Comparison of ENCODE assay signal across 9 cellular contexts in the genomic region with DNA sequence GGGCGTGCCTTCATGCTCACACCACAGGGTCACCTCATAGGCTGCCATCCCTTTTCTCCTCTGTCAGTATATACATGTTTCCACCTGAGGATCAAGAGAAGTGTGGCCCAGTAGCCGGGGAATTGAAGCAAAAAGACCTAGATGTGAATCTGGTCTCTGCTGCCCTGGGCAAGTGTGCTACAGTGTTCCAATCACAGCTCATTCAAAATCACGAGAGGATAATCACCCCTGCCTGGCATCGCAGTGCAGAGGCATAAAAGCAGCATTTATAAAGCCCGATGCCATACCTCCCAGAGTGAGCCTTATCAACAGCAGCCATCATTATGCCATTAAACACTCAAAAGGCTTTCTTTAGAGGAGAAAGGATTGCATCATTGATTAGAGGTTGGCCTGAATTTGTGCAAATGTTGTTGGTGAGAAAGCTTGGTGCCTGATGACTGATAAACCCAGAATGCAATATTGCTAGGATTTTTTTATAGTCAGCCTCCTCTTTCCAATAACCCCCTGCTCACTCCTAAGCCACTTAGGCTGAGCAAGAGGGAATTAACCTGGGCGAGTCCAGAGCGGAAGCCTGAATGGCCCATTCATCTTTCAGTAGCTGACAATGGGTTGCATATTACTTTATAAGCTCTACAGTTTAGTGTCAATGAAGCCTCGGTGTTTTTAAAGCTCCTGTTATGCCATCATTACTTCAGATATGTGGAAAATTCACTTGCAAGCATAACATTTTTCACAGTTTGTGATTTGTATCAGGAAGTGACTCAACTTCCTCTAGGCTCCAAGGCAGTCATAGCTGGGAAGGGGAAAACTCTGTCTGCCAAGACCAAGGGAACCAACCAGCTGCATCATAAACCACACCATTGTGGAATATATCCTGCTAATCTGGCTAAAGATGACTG.
DNase-seq lines count a peak whose midpoint lies in the region; ATAC-seq and TF ChIP-seq lines count a peak whose summit lies in the region.
"Had no signal": no experiment of that assay in that cellular context is flagged by ENCODE, and none has a peak within 500 bp of the region (broad histone marks: within the 10 kb centered on the region; RNA-seq: fewer than 3 reads in every experiment).

No MANE protein-coding gene starts in this region.

- WGBS in mesodermal cell (ENCODE audit: insufficient coverage in 2 of 2), 2 experiments, result 82 to 95% methylated on average over 2 to 4 of the region's 8 CpGs

- H3K27ac Mint-ChIP-seq in chondrocyte (ENCODE audit: unreplicated experiment), result peak overlapping the region; percentile 82
- H3K27ac Mint-ChIP-seq in activated naive CD8-positive, alpha-beta T cell treated with anti-CD3 and anti-CD28 coated beads, Interleukin-2, amount 50 U/mL, for 24 hours, result no peak overlapping the region

- H3K9me3 Mint-ChIP-seq in chondrocyte (ENCODE audit: low read depth), result no peaks in the 10 kb centered on the region
- no peaks in the 10 kb centered on the region for H3K9me3 Mint-ChIP-seq in activated naive CD8-positive, alpha-beta T cell treated with anti-CD3 and anti-CD28 coated beads, Interleukin-2, amount 50 U/mL, for 24 hours

- H3K27me3 Mint-ChIP-seq in chondrocyte (ENCODE audit: low read depth), result no peaks in the 10 kb centered on the region
- no peaks in the 10 kb centered on the region for H3K27me3 Mint-ChIP-seq in activated naive CD8-positive, alpha-beta T cell treated with anti-CD3 and anti-CD28 coated beads, Interleukin-2, amount 50 U/mL, for 24 hours

- H3K36me3 Mint-ChIP-seq in chondrocyte (ENCODE audit: low read depth), result peaks cover 1% of the 10 kb centered on the region
- no peaks in the 10 kb centered on the region for H3K36me3 Mint-ChIP-seq in activated naive CD8-positive, alpha-beta T cell treated with anti-CD3 and anti-CD28 coated beads, Interleukin-2, amount 50 U/mL, for 24 hours (ENCODE audit: low read depth)

- no peak overlapping the region for H3K4me3 Mint-ChIP-seq in chondrocyte (ENCODE audit: unreplicated experiment)
- no peak overlapping the region for H3K4me3 Mint-ChIP-seq in activated naive CD8-positive, alpha-beta T cell treated with anti-CD3 and anti-CD28 coated beads, Interleukin-2, amount 50 U/mL, for 24 hours

- peak overlapping the region; percentile 86 for H3K27ac ChIP-seq in mesodermal cell (ENCODE audit: low read depth, low read length, severe bottlenecking)

- no peaks in the 10 kb centered on the region for H3K27me3 ChIP-seq in BJ (ENCODE audit: control insufficient read depth, insufficient read depth, low read length)

- TF ChIP-seq CTCF in BJ (IDR thresholded peaks at IDR 0.05; ENCODE audit: insufficient read depth, low read depth, low read length) (no peak), chondrocyte (IDR thresholded peaks at IDR 0.05) (no peak)

- H3K9me3 ChIP-seq in mesodermal cell (ENCODE audit: control insufficient read depth, low read length), result peaks cover 5% of the 10 kb centered on the region

- POLR2A ChIA-PET in BJ (lab: Charles Lee), result no interaction called here

- DNase-seq in BJ (ENCODE audit: low read depth), result peak; percentile 11
- DNase-seq in NCI-H1436 (lab: John Stamatoyannopoulos, UW), result peak; percentile 86
- DNase-seq in chondrocyte (ENCODE audit: low spot score), result no peak
- no peak for DNase-seq in cortex of kidney (lab: John Stamatoyannopoulos, UW)
- DNase-seq in activated naive CD8-positive, alpha-beta T cell treated with anti-CD3 and anti-CD28 coated beads, Interleukin-2, amount 50 U/mL, for 24 hours, result no peak
- no peak for DNase-seq in LoVo (ENCODE audit: low spot score)
- DNase-seq: NCI-H187 had no signal

- H3K36me3 ChIP-seq in BJ (ENCODE audit: control insufficient read depth, insufficient read depth, low read length) (no peaks in the 10 kb centered on the region), mesodermal cell (ENCODE audit: control insufficient read depth, insufficient read depth, low read length) (no peaks in the 10 kb centered on the region)

- H3K4me1 ChIP-seq in mesodermal cell (ENCODE audit: control insufficient read depth, insufficient read depth, low read length, poor library complexity, severe bottlenecking), result peaks cover 47% of the 10 kb centered on the region

- no peak overlapping the region for H3K4me3 ChIP-seq in BJ (ENCODE audit: low read depth, low read length)
- H3K4me3 ChIP-seq in mesodermal cell (ENCODE audit: extremely low read depth, insufficient read depth, low read length, poor library complexity, severe bottlenecking), result no peak overlapping the region

- no peak for ATAC-seq in activated naive CD8-positive, alpha-beta T cell treated with anti-CD3 and anti-CD28 coated beads, Interleukin-2, amount 50 U/mL, for 24 hours
- no peak for ATAC-seq in HG02938 (IDR thresholded peaks at IDR 0.05; ENCODE audit: unreplicated experiment)

- H3K4me1 Mint-ChIP-seq in chondrocyte (ENCODE audit: low read depth), result peaks cover 28% of the 10 kb centered on the region
- H3K4me1 Mint-ChIP-seq in activated naive CD8-positive, alpha-beta T cell treated with anti-CD3 and anti-CD28 coated beads, Interleukin-2, amount 50 U/mL, for 24 hours, result peaks cover 3% of the 10 kb centered on the region

- CTCF ChIA-PET in BJ (lab: Yijun Ruan, JAX), result interaction anchor here (0.9 to 1.5 kb wide), 8 partner anchors 11 to 207 kb away, joined by 3 to 8 read pairs (median 4); no protein-coding TSS in a partner anchor

Comparison
In these comparisons a context has a peak if more than half of its experiments do, and no peak if none do; other contexts are left out.
1. DNase-seq: peak in BJ (single experiment) and NCI-H1436 (single experiment); none in chondrocyte (single experiment), cortex of kidney (single experiment), activated naive CD8-positive, alpha-beta T cell treated with anti-CD3 and anti-CD28 coated beads, Interleukin-2, amount 50 U/mL, for 24 hours (single experiment) and LoVo (single experiment).